In genomic region chr6:32796848-32797776, GRCh38 we compare ENCODE assay signal across 8 cellular contexts. TPM values are rescaled to one million over a fixed set of nuclear protein-coding genes. Genes with fewer than 3 reads are reported as not detected.
DNase-seq lines count a peak whose midpoint lies in the region; ATAC-seq and TF ChIP-seq lines count a peak whose summit lies in the region.

No MANE protein-coding gene starts in this region.

- H3K9me3 Mint-ChIP-seq in activated T-helper 2 cell treated with anti-CD3 and anti-CD28 coated beads, Interferon-gamma antibody, Interleukin-2, Interleukin-4, amounts not matched to agents 10 μg/mL and 5 μg/mL and 100 μg/mL, durations not matched to agents 14 hours and 24 hours and 36 hours = peaks cover 8% of the 10 kb centered on the region
- peaks cover 2% of the 10 kb centered on the region for H3K9me3 Mint-ChIP-seq in neural progenitor cell
- H3K9me3 Mint-ChIP-seq in stimulated activated naive CD8-positive, alpha-beta T cell treated with anti-CD3 and anti-CD28 coated beads, Interleukin-15, amount 100 ng/mL, for 72 hours = no peaks in the 10 kb centered on the region

- DNase-seq in COLO668 (lab: John Stamatoyannopoulos, UW; ENCODE audit: unreplicated experiment) (peak; percentile 35), RPMI7951 (ENCODE audit: low read depth) (peak; percentile 50), foreskin fibroblast (peak; percentile 36 to 82), neural progenitor cell (ENCODE audit: low spot score) (peak; percentile 75), GM19240 (ENCODE audit: insufficient read length, low spot score) (no peak)
- DNase-seq in activated T-helper 2 cell treated with anti-CD3 and anti-CD28 coated beads, Interferon-gamma antibody, Interleukin-2, Interleukin-4, amounts not matched to agents 10 μg/mL and 5 μg/mL and 100 μg/mL, durations not matched to agents 14 hours and 24 hours and 36 hours (ENCODE audit: low spot score) = peak; percentile 54
- DNase-seq in stimulated activated naive CD8-positive, alpha-beta T cell treated with anti-CD3 and anti-CD28 coated beads, Interleukin-15, amount 100 ng/mL, for 72 hours = peak; percentile 75

- no peaks in the 10 kb centered on the region for H3K36me3 Mint-ChIP-seq in activated T-helper 2 cell treated with anti-CD3 and anti-CD28 coated beads, Interferon-gamma antibody, Interleukin-2, Interleukin-4, amounts not matched to agents 10 μg/mL and 5 μg/mL and 100 μg/mL, durations not matched to agents 14 hours and 24 hours and 36 hours (ENCODE audit: low read depth)
- no peaks in the 10 kb centered on the region for H3K36me3 Mint-ChIP-seq in neural progenitor cell

- no peaks in the 10 kb centered on the region for H3K4me1 ChIP-seq in neural progenitor cell

- no peaks in the 10 kb centered on the region for H4K20me1 ChIP-seq in neural progenitor cell (ENCODE audit: low read depth)

- H3K4me3 ChIP-seq in foreskin fibroblast (ENCODE audit: low read depth in 1 of 2, low read length in 2 of 2) (peak overlapping the region; percentile 19 to 46), neural progenitor cell (peak overlapping the region; percentile 37)

- TF ChIP-seq CTCF in foreskin fibroblast (IDR thresholded peaks at IDR 0.05; ENCODE audit: low read depth, low read length) (peak; percentile 75), neural progenitor cell (IDR thresholded peaks at IDR 0.05) (peak; percentile 91)

- H3K4me3 Mint-ChIP-seq in activated T-helper 2 cell treated with anti-CD3 and anti-CD28 coated beads, Interferon-gamma antibody, Interleukin-2, Interleukin-4, amounts not matched to agents 10 μg/mL and 5 μg/mL and 100 μg/mL, durations not matched to agents 14 hours and 24 hours and 36 hours (ENCODE audit: low read depth) = peak overlapping the region; percentile 22
- peak overlapping the region; percentile 74 for H3K4me3 Mint-ChIP-seq in neural progenitor cell
- peak overlapping the region; percentile 61 to 75 for H3K4me3 Mint-ChIP-seq in stimulated activated naive CD8-positive, alpha-beta T cell treated with anti-CD3 and anti-CD28 coated beads, Interleukin-15, amount 100 ng/mL, for 72 hours

- peak overlapping the region; percentile 100 for H2AFZ ChIP-seq in neural progenitor cell (replicated peaks)

- H3K27me3 Mint-ChIP-seq in activated T-helper 2 cell treated with anti-CD3 and anti-CD28 coated beads, Interferon-gamma antibody, Interleukin-2, Interleukin-4, amounts not matched to agents 10 μg/mL and 5 μg/mL and 100 μg/mL, durations not matched to agents 14 hours and 24 hours and 36 hours (ENCODE audit: low read depth) = peaks cover 55% of the 10 kb centered on the region
- peaks cover 2% of the 10 kb centered on the region for H3K27me3 Mint-ChIP-seq in neural progenitor cell (ENCODE audit: insufficient read depth, low read depth)
- peaks cover 47% of the 10 kb centered on the region for H3K27me3 Mint-ChIP-seq in stimulated activated naive CD8-positive, alpha-beta T cell treated with anti-CD3 and anti-CD28 coated beads, Interleukin-15, amount 100 ng/mL, for 72 hours

- peaks cover 27% of the 10 kb centered on the region for H3K27me3 ChIP-seq in neural progenitor cell

- intact Hi-C loops in activated T-helper 2 cell treated with anti-CD3 and anti-CD28 coated beads, Interferon-gamma antibody, Interleukin-2, Interleukin-4, amounts not matched to agents 10 μg/mL and 5 μg/mL and 100 μg/mL, durations not matched to agents 14 hours and 24 hours and 36 hours (cut with micrococcal nuclease) = loop anchor here (1.0 to 10.0 kb wide), 3 partner anchors 110 to 542 kb away; no protein-coding TSS in a partner anchor

- no peak overlapping the region for H3K27ac ChIP-seq in neural progenitor cell

- H3K4me1 Mint-ChIP-seq in activated T-helper 2 cell treated with anti-CD3 and anti-CD28 coated beads, Interferon-gamma antibody, Interleukin-2, Interleukin-4, amounts not matched to agents 10 μg/mL and 5 μg/mL and 100 μg/mL, durations not matched to agents 14 hours and 24 hours and 36 hours (ENCODE audit: low read depth) = peaks cover 17% of the 10 kb centered on the region
- H3K4me1 Mint-ChIP-seq in neural progenitor cell = peaks cover 4% of the 10 kb centered on the region
- H3K4me1 Mint-ChIP-seq in stimulated activated naive CD8-positive, alpha-beta T cell treated with anti-CD3 and anti-CD28 coated beads, Interleukin-15, amount 100 ng/mL, for 72 hours = peaks cover 31% of the 10 kb centered on the region

- H3K9me3 ChIP-seq in neural progenitor cell (ENCODE audit: low read depth) = no peaks in the 10 kb centered on the region

- no peaks in the 10 kb centered on the region for H3K36me3 ChIP-seq in neural progenitor cell

- no peak overlapping the region for H3K27ac Mint-ChIP-seq in activated T-helper 2 cell treated with anti-CD3 and anti-CD28 coated beads, Interferon-gamma antibody, Interleukin-2, Interleukin-4, amounts not matched to agents 10 μg/mL and 5 μg/mL and 100 μg/mL, durations not matched to agents 14 hours and 24 hours and 36 hours
- no peak overlapping the region for H3K27ac Mint-ChIP-seq in neural progenitor cell
- peak overlapping the region; percentile 15 to 69 for H3K27ac Mint-ChIP-seq in stimulated activated naive CD8-positive, alpha-beta T cell treated with anti-CD3 and anti-CD28 coated beads, Interleukin-15, amount 100 ng/mL, for 72 hours

- no peaks in the 10 kb centered on the region for H3K79me2 ChIP-seq in neural progenitor cell (ENCODE audit: low read depth)

- peak; percentile 54 for ATAC-seq in HG03280 (IDR thresholded peaks at IDR 0.05; ENCODE audit: unreplicated experiment)
- peak; percentile 80 for ATAC-seq in stimulated activated naive CD8-positive, alpha-beta T cell treated with anti-CD3 and anti-CD28 coated beads, Interleukin-15, amount 100 ng/mL, for 72 hours

- H3K9ac ChIP-seq in neural progenitor cell = no peak overlapping the region

- no peaks in the 10 kb centered on the region for H3F3A ChIP-seq in neural progenitor cell (ENCODE audit: low read depth)

- H3K4me2 ChIP-seq in neural progenitor cell = peak overlapping the region; percentile 69

RNA-seq across cellular contexts. Expression of gene HLA-DOB, which starts 19.7 kb away (rescaled TPM):
- 0.10 TPM in 1 of 2 replicates, not detected in the other for total RNA-seq in RPMI7951 (2014; rRNA removed; shearing (Covaris generic))
- 3.1 and 3.6 TPM in 2 replicates for total RNA-seq in activated T-helper 2 cell treated with anti-CD3 and anti-CD28 coated beads, Interferon-gamma antibody, Interleukin-2, Interleukin-4, amounts not matched to agents 10 μg/mL and 5 μg/mL and 100 μg/mL, durations not matched to agents 14 hours and 24 hours and 36 hours
- 2.6 TPM in 1 of 2 replicates, not detected in the other for total RNA-seq in neural progenitor cell (ENCODE audit: low replicate concordance)

RNA-seq across cellular contexts. Expression of gene HLA-DQB2, which starts 33.8 kb away (rescaled TPM):
- total RNA-seq in RPMI7951 (2014; rRNA removed; shearing (Covaris generic)) = not detected in 2 replicates
- total RNA-seq in activated T-helper 2 cell treated with anti-CD3 and anti-CD28 coated beads, Interferon-gamma antibody, Interleukin-2, Interleukin-4, amounts not matched to agents 10 μg/mL and 5 μg/mL and 100 μg/mL, durations not matched to agents 14 hours and 24 hours and 36 hours = 0.25 and 0.30 TPM in 2 replicates
- not detected in 2 replicates for total RNA-seq in neural progenitor cell (ENCODE audit: low replicate concordance)

RNA-seq across cellular contexts. Expression of gene TAP2, which starts 41.4 kb away (rescaled TPM):
- 15.1 and 18.3 TPM in 2 replicates for total RNA-seq in RPMI7951 (2014; rRNA removed; shearing (Covaris generic))
- 142 and 162 TPM in 2 replicates for total RNA-seq in activated T-helper 2 cell treated with anti-CD3 and anti-CD28 coated beads, Interferon-gamma antibody, Interleukin-2, Interleukin-4, amounts not matched to agents 10 μg/mL and 5 μg/mL and 100 μg/mL, durations not matched to agents 14 hours and 24 hours and 36 hours
- total RNA-seq in neural progenitor cell (ENCODE audit: low replicate concordance) = 2.8 and 2.9 TPM in 2 replicates

RNA-seq across cellular contexts. Expression of gene PSMB8, which starts 46.7 kb away (rescaled TPM):
- total RNA-seq in RPMI7951 (2014; rRNA removed; shearing (Covaris generic)) = 141 and 189 TPM in 2 replicates
- total RNA-seq in activated T-helper 2 cell treated with anti-CD3 and anti-CD28 coated beads, Interferon-gamma antibody, Interleukin-2, Interleukin-4, amounts not matched to agents 10 μg/mL and 5 μg/mL and 100 μg/mL, durations not matched to agents 14 hours and 24 hours and 36 hours = 352 and 368 TPM in 2 replicates
- total RNA-seq in neural progenitor cell (ENCODE audit: low replicate concordance) = 2.0 and 2.2 TPM in 2 replicates

RNA-seq across cellular contexts. Expression of gene HLA-DQA2, which starts 55.9 kb away (rescaled TPM):
- not detected in 2 replicates for total RNA-seq in RPMI7951 (2014; rRNA removed; shearing (Covaris generic))
- total RNA-seq in activated T-helper 2 cell treated with anti-CD3 and anti-CD28 coated beads, Interferon-gamma antibody, Interleukin-2, Interleukin-4, amounts not matched to agents 10 μg/mL and 5 μg/mL and 100 μg/mL, durations not matched to agents 14 hours and 24 hours and 36 hours = 1.0 and 1.7 TPM in 2 replicates
- total RNA-seq in neural progenitor cell (ENCODE audit: low replicate concordance) = not detected in 2 replicates

Comparison
In these comparisons a context has a peak if more than half of its experiments do, and no peak if none do; other contexts are left out.
1. H3K27ac Mint-ChIP-seq: peak in stimulated activated naive CD8-positive, alpha-beta T cell treated with anti-CD3 and anti-CD28 coated beads, Interleukin-15, amount 100 ng/mL, for 72 hours (2 of 2); none in activated T-helper 2 cell treated with anti-CD3 and anti-CD28 coated beads, Interferon-gamma antibody, Interleukin-2, Interleukin-4, amounts not matched to agents 10 μg/mL and 5 μg/mL and 100 μg/mL, durations not matched to agents 14 hours and 24 hours and 36 hours (single experiment) and neural progenitor cell (single experiment).
2. H3K4me3 Mint-ChIP-seq: peak in every context shown above with its lines; median percentile 74 in neural progenitor cell; 68 in stimulated activated naive CD8-positive, alpha-beta T cell treated with anti-CD3 and anti-CD28 coated beads, Interleukin-15, amount 100 ng/mL, for 72 hours; 22 in activated T-helper 2 cell treated with anti-CD3 and anti-CD28 coated beads, Interferon-gamma antibody, Interleukin-2, Interleukin-4, amounts not matched to agents 10 μg/mL and 5 μg/mL and 100 μg/mL, durations not matched to agents 14 hours and 24 hours and 36 hours.